In genomic region chr1:101025283-101025679, GRCh38 we compare ENCODE assay signal across 8 cellular contexts.
A peak's percentile ranks its signal among the peaks of the same experiment; 100 is the strongest.
DNase-seq lines count a peak whose midpoint lies in the region; ATAC-seq lines count a peak whose summit lies in the region.

No MANE protein-coding gene starts in this region.

- peak overlapping the region; percentile 50 for H3K27ac ChIP-seq in angular gyrus (ENCODE audit: low read depth, low read length)

- peak; percentile 62 for DNase-seq in NCI-H1105 treated with DMSO at 0.1 percent for 48 hours (lab: John Stamatoyannopoulos, UW)
- DNase-seq in NCI-H1105 (lab: John Stamatoyannopoulos, UW): no peak
- peak; percentile 87 for DNase-seq in NCI-H526 treated with DMSO at 0.1 percent for 48 hours (lab: John Stamatoyannopoulos, UW)
- peak; percentile 13 for DNase-seq in iPS-NIHi7 (ENCODE audit: extremely low spot score)
- DNase-seq in stimulated activated CD4-positive, alpha-beta T cell treated with anti-CD3 and anti-CD28 coated beads, Interleukin-2, amount 100 ng/mL, for 24 hours: peak; percentile 13 to 33
- no peak for DNase-seq in DMS153 treated with DMSO at 0.1 percent for 48 hours (lab: John Stamatoyannopoulos, UW; ENCODE audit: unreplicated experiment)

- peak; percentile 34 for ATAC-seq in HG02759 (IDR thresholded peaks at IDR 0.05; ENCODE audit: unreplicated experiment)

Comparison
In these comparisons a context has a peak if more than half of its experiments do, and no peak if none do; other contexts are left out.
1. DNase-seq: peak in NCI-H1105 treated with DMSO at 0.1 percent for 48 hours (single experiment), NCI-H526 treated with DMSO at 0.1 percent for 48 hours (single experiment), iPS-NIHi7 (single experiment) and stimulated activated CD4-positive, alpha-beta T cell treated with anti-CD3 and anti-CD28 coated beads, Interleukin-2, amount 100 ng/mL, for 24 hours (2 of 2); none in NCI-H1105 (single experiment) and DMS153 treated with DMSO at 0.1 percent for 48 hours (single experiment).